In the genomic region with DNA sequence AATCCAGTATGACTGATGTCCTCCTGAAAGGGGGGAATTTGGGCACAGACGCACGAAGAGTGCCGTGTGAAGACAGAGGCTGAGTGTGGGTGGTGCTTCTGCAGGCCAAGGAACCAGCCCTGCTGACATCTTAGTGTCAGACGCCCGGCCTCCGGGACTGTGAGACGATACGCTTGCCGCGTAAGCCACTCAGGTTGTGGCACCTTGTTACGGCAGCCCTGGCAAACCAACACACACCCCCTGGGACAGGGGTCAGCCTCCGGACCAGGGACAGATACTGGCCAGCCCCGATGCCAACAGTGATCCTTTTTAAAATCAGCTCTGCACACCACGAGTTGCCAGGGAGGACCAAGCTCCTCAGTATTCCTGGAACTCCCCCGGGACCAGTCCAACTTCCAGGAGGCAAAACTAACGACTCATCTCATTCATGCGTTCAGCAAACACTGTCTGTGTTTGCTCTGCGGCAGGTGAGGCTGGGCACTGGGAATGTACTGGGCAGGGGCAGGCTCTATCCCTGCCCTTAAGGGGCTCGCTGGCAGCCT, we compare ENCODE assay signal across 1 cellular context.
TF ChIP-seq lines count a peak whose summit lies in the region.

No MANE protein-coding gene starts in this region.

TF ChIP-seq in HepG2, 621 proteins besides CTCF, POLR2A, EP300 and RAD21 (continued from another document):
- TF ChIP-seq ARID5B (CRISPR knock-in tag; IDR thresholded peaks at IDR 0.05) = peak; percentile 30; the same call in 1 of the 2 replicates
- TF ChIP-seq, protein P1, sequence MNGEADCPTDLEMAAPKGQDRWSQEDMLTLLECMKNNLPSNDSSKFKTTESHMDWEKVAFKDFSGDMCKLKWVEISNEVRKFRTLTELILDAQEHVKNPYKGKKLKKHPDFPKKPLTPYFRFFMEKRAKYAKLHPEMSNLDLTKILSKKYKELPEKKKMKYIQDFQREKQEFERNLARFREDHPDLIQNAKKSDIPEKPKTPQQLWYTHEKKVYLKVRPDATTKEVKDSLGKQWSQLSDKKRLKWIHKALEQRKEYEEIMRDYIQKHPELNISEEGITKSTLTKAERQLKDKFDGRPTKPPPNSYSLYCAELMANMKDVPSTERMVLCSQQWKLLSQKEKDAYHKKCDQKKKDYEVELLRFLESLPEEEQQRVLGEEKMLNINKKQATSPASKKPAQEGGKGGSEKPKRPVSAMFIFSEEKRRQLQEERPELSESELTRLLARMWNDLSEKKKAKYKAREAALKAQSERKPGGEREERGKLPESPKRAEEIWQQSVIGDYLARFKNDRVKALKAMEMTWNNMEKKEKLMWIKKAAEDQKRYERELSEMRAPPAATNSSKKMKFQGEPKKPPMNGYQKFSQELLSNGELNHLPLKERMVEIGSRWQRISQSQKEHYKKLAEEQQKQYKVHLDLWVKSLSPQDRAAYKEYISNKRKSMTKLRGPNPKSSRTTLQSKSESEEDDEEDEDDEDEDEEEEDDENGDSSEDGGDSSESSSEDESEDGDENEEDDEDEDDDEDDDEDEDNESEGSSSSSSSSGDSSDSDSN (CRISPR knock-in tag; IDR thresholded peaks at IDR 0.05) = 0 out of 2 replicates have a peak, but pooled peaks have one; percentile 28
- TF ChIP-seq FOSL2 (CRISPR knock-in tag; IDR thresholded peaks at IDR 0.05) = peak; percentile 47; the same call in 1 of the 2 replicates
- no peak for TF ChIP-seq PAWR (CRISPR knock-in tag; IDR thresholded peaks at IDR 0.05; ENCODE audit: borderline replicate concordance)
- no peak for TF ChIP-seq CREB1 (IDR thresholded peaks at IDR 0.05)
- TF ChIP-seq CREB1 (CRISPR knock-in tag; IDR thresholded peaks at IDR 0.05) = no peak
- TF ChIP-seq, protein P2, sequence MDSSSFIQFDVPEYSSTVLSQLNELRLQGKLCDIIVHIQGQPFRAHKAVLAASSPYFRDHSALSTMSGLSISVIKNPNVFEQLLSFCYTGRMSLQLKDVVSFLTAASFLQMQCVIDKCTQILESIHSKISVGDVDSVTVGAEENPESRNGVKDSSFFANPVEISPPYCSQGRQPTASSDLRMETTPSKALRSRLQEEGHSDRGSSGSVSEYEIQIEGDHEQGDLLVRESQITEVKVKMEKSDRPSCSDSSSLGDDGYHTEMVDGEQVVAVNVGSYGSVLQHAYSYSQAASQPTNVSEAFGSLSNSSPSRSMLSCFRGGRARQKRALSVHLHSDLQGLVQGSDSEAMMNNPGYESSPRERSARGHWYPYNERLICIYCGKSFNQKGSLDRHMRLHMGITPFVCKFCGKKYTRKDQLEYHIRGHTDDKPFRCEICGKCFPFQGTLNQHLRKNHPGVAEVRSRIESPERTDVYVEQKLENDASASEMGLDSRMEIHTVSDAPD (CRISPR knock-in tag; IDR thresholded peaks at IDR 0.05) = no peak
- TF ChIP-seq GZF1 (CRISPR knock-in tag; IDR thresholded peaks at IDR 0.05) = no peak
- no peak for TF ChIP-seq NFIC (IDR thresholded peaks at IDR 0.05; ENCODE audit: low read length)
- no peak for TF ChIP-seq NBN (conservative IDR thresholded peaks at IDR 0.05)
- TF ChIP-seq, protein P3, sequence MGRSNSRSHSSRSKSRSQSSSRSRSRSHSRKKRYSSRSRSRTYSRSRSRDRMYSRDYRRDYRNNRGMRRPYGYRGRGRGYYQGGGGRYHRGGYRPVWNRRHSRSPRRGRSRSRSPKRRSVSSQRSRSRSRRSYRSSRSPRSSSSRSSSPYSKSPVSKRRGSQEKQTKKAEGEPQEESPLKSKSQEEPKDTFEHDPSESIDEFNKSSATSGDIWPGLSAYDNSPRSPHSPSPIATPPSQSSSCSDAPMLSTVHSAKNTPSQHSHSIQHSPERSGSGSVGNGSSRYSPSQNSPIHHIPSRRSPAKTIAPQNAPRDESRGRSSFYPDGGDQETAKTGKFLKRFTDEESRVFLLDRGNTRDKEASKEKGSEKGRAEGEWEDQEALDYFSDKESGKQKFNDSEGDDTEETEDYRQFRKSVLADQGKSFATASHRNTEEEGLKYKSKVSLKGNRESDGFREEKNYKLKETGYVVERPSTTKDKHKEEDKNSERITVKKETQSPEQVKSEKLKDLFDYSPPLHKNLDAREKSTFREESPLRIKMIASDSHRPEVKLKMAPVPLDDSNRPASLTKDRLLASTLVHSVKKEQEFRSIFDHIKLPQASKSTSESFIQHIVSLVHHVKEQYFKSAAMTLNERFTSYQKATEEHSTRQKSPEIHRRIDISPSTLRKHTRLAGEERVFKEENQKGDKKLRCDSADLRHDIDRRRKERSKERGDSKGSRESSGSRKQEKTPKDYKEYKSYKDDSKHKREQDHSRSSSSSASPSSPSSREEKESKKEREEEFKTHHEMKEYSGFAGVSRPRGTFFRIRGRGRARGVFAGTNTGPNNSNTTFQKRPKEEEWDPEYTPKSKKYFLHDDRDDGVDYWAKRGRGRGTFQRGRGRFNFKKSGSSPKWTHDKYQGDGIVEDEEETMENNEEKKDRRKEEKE (IDR thresholded peaks at IDR 0.05) = no peak
- no peak for TF ChIP-seq CERS6 (CRISPR knock-in tag; IDR thresholded peaks at IDR 0.05)
- TF ChIP-seq SCMH1 (CRISPR knock-in tag; IDR thresholded peaks at IDR 0.05; ENCODE audit: borderline replicate concordance) = no peak
- peak; percentile 82 for TF ChIP-seq HNRNPL (IDR thresholded peaks at IDR 0.05; ENCODE audit: low read depth, low read length)
- TF ChIP-seq ZNF205 (CRISPR knock-in tag; IDR thresholded peaks at IDR 0.05) = no peak
- TF ChIP-seq, protein P4, sequence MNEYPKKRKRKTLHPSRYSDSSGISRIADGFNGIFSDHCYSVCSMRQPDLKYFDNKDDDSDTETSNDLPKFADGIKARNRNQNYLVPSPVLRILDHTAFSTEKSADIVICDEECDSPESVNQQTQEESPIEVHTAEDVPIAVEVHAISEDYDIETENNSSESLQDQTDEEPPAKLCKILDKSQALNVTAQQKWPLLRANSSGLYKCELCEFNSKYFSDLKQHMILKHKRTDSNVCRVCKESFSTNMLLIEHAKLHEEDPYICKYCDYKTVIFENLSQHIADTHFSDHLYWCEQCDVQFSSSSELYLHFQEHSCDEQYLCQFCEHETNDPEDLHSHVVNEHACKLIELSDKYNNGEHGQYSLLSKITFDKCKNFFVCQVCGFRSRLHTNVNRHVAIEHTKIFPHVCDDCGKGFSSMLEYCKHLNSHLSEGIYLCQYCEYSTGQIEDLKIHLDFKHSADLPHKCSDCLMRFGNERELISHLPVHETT (CRISPR knock-in tag; conservative IDR thresholded peaks at IDR 0.05) = no peak
- no peak for TF ChIP-seq NR2F1 (CRISPR knock-in tag; IDR thresholded peaks at IDR 0.05)
- TF ChIP-seq HDAC2 (CRISPR knock-in tag; IDR thresholded peaks at IDR 0.05) = peak; percentile 66; the same call in 1 of the 2 replicates
- no peak for TF ChIP-seq SP4 (CRISPR knock-in tag; IDR thresholded peaks at IDR 0.05)
- TF ChIP-seq ZNF232 (CRISPR knock-in tag; IDR thresholded peaks at IDR 0.05; ENCODE audit: borderline replicate concordance) = no peak
- TF ChIP-seq POLR2AphosphoS2 (IDR thresholded peaks at IDR 0.05; ENCODE audit: low read depth, low read length) = no peak
- no peak for TF ChIP-seq ZNF276 (CRISPR knock-in tag; IDR thresholded peaks at IDR 0.05; ENCODE audit: low read depth)
- TF ChIP-seq MTA1 (CRISPR knock-in tag; IDR thresholded peaks at IDR 0.05; ENCODE audit: borderline replicate concordance) = no peak; the same call in 1 of the 2 replicates
